Comparison of ENCODE assay signal across 9 cellular contexts in genomic region chr3:31724681-31725080, GRCh38.
DNase-seq lines count a peak whose midpoint lies in the region; ATAC-seq, FAIRE-seq and TF ChIP-seq lines count a peak whose summit lies in the region.
"Had no signal": no experiment of that assay in that cellular context is flagged by ENCODE, and none has a peak within 500 bp of the region (broad histone marks: within the 10 kb centered on the region; RNA-seq: fewer than 3 reads in every experiment).

No MANE protein-coding gene starts in this region.

- peaks cover 15% of the 10 kb centered on the region; the same call in 1 of the 2 replicates for H3K4me1 ChIP-seq in iPS-20b (ENCODE audit: insufficient read depth, low read length)
- no peaks in the 10 kb centered on the region for H3K4me1 ChIP-seq in body of pancreas

- no peak for FAIRE-seq in D721Med (lab: Jason Lieb, UNC)

- H3K27ac ChIP-seq in iPS-20b (ENCODE audit: low read length) (peak overlapping the region; percentile 44), body of pancreas (no peak overlapping the region)

- H3K36me3 ChIP-seq in iPS-20b (ENCODE audit: insufficient read depth, low read depth, low read length) (no peaks in the 10 kb centered on the region), body of pancreas (replicated peaks in 1 of 2; ENCODE audit: insufficient read depth in 1 of 2, low read depth in 2 of 2) (no peaks in the 10 kb centered on the region)

- no peak for DNase-seq in D721Med (ENCODE audit: insufficient read length, low spot score)
- DNase-seq in HEK293T (ENCODE audit: extremely low spot score): peak; percentile 28
- peak; percentile 13 for DNase-seq in SK-N-DZ (ENCODE audit: low spot score)
- DNase-seq in body of pancreas: no peak
- no peak for DNase-seq in NCI-H128 (lab: John Stamatoyannopoulos, UW; ENCODE audit: unreplicated experiment)
- DNase-seq: activated CD4-positive, alpha-beta T cell treated with anti-CD3 and anti-CD28 coated beads, Interleukin-2, amount 50 U/mL, for 4 hours had no signal

- WGBS in body of pancreas, 2 donors: 67 to 73% methylated on average over 4 of the region's 4 CpGs

- intact Hi-C loops in body of pancreas (cut with DNase I): no loop called here

- POLR2A ChIA-PET in HEK293T (lab: Yijun Ruan, JAX): no interaction called here

- no peaks in the 10 kb centered on the region for H3K9me3 ChIP-seq in iPS-20b (ENCODE audit: insufficient read depth, low read depth, low read length)
- H3K9me3 ChIP-seq in body of pancreas: no peaks in the 10 kb centered on the region

- ATAC-seq in GM21528 (IDR thresholded peaks at IDR 0.05; ENCODE audit: low FRiP score, unreplicated experiment) (no peak), body of pancreas (no peak), HG02798 (IDR thresholded peaks at IDR 0.05; ENCODE audit: poor library complexity, unreplicated experiment) (no peak)

- CTCF ChIA-PET in HEK293T (lab: Yijun Ruan, JAX): interaction anchor here (0.5 to 1.4 kb wide), 6 partner anchors 21 to 463 kb away, joined by 3 read pairs; no protein-coding TSS in a partner anchor

- H3K9ac ChIP-seq in iPS-20b (ENCODE audit: low read depth, low read length): peak overlapping the region; percentile 43; the same call in 1 of the 2 replicates

- TF ChIP-seq CTCF in D721Med (IDR thresholded peaks at IDR 0.05; ENCODE audit: insufficient read depth, missing control alignments): peak; percentile 36
- no peak for TF ChIP-seq CTCF in body of pancreas (IDR thresholded peaks at IDR 0.05)

- H3K27me3 ChIP-seq in iPS-20b (ENCODE audit: insufficient read depth, low read length) (no peaks in the 10 kb centered on the region), body of pancreas (no peaks in the 10 kb centered on the region)

- TF ChIP-seq POLR2A in body of pancreas (IDR thresholded peaks at IDR 0.05): no peak

- peak overlapping the region; percentile 42; the same call in 1 of the 2 replicates for H3K4me3 ChIP-seq in iPS-20b (ENCODE audit: low read length)
- no peak overlapping the region for H3K4me3 ChIP-seq in body of pancreas

TF ChIP-seq in HEK293T, 16 proteins besides CTCF, POLR2A, EP300 and RAD21:
- TF ChIP-seq FOXA1 (IDR thresholded peaks at IDR 0.05) (no peak), PKNOX1 (IDR thresholded peaks at IDR 0.05) (no peak), HDGF (IDR thresholded peaks at IDR 0.05; ENCODE audit: borderline replicate concordance) (no peak), FOXK2 (IDR thresholded peaks at IDR 0.05) (no peak), LEF1 (IDR thresholded peaks at IDR 0.05; ENCODE audit: borderline replicate concordance) (no peak), SP1 (IDR thresholded peaks at IDR 0.05) (no peak), TARDBP (IDR thresholded peaks at IDR 0.05) (no peak), NFRKB (IDR thresholded peaks at IDR 0.05) (no peak), BHLHE40 (IDR thresholded peaks at IDR 0.05; ENCODE audit: borderline replicate concordance) (no peak)

Comparison
In these comparisons a context has a peak if more than half of its experiments do, and no peak if none do; other contexts are left out.
1. DNase-seq: peak in HEK293T (single experiment) and SK-N-DZ (single experiment); none in D721Med (single experiment), body of pancreas (0 of 4) and NCI-H128 (single experiment).